In genomic region chr13:101626925-101627555, GRCh38 we compare ENCODE assay signal across 8 cellular contexts.
DNase-seq lines count a peak whose midpoint lies in the region; ATAC-seq and TF ChIP-seq lines count a peak whose summit lies in the region.

No MANE protein-coding gene starts in this region.

- peak overlapping the region; percentile 75 for H3K4me3 Mint-ChIP-seq in natural killer cell

- intact Hi-C loops in natural killer cell (cut with micrococcal nuclease): no loop called here

- H3K36me3 ChIP-seq in KOPT-K1 (ENCODE audit: insufficient read depth, low read length): no peaks in the 10 kb centered on the region

- H3K9me3 ChIP-seq in KOPT-K1 (ENCODE audit: insufficient read depth, low read length, poor library complexity, severe bottlenecking): no peaks in the 10 kb centered on the region

- H3K27me3 Mint-ChIP-seq in natural killer cell (ENCODE audit: low read depth in 2 of 2): peaks cover 0 to 9% of the 10 kb centered on the region in 2 donors

- H3K27ac Mint-ChIP-seq in natural killer cell: peak overlapping the region; percentile 82 to 85

- DNase-seq in activated naive CD8-positive, alpha-beta T cell treated with anti-CD3 and anti-CD28 coated beads, Interleukin-2, amount 50 U/mL, for 16 hours (ENCODE audit: low read depth, low spot score): peak; percentile 13
- no peak for DNase-seq in natural killer cell
- no peak for DNase-seq in NCI-H1694 (lab: John Stamatoyannopoulos, UW)
- DNase-seq in cerebellar nuclear complex (lab: John Stamatoyannopoulos, UW): no peak
- DNase-seq in DMS114 treated with DMSO at 0.1 percent for 48 hours (lab: John Stamatoyannopoulos, UW; ENCODE audit: unreplicated experiment): no peak

- H3K4me1 Mint-ChIP-seq in natural killer cell: peaks cover 24 to 32% of the 10 kb centered on the region in 2 donors

- H3K9me3 Mint-ChIP-seq in natural killer cell: no peaks in the 10 kb centered on the region

- H3K36me3 Mint-ChIP-seq in natural killer cell: no peaks in the 10 kb centered on the region

- ATAC-seq in GM18499 (IDR thresholded peaks at IDR 0.05; ENCODE audit: insufficient read depth, unreplicated experiment) (peak; percentile 91), GM21529 (IDR thresholded peaks at IDR 0.05; ENCODE audit: unreplicated experiment) (peak; percentile 90), natural killer cell (peak; percentile 67 to 79 (median 75))

- H3K27ac ChIP-seq in KOPT-K1 (ENCODE audit: low read depth, low read length, poor library complexity, severe bottlenecking): peak overlapping the region; percentile 46

- no peak for TF ChIP-seq CTCF in natural killer cell (IDR thresholded peaks at IDR 0.05)
